In genomic region chr10:72480861-72481260, GRCh38 we compare ENCODE assay signal across 22 cellular contexts.
DNase-seq lines count a peak whose midpoint lies in the region; ATAC-seq, FAIRE-seq and TF ChIP-seq lines count a peak whose summit lies in the region.
"Had no signal": no experiment of that assay in that cellular context is flagged by ENCODE, and none has a peak within 500 bp of the region (broad histone marks: within the 10 kb centered on the region; RNA-seq: fewer than 3 reads in every experiment).

No MANE protein-coding gene starts in this region.

- H3K9me3 ChIP-seq in adrenal gland (replicated peaks in 1 of 3): no peaks in the 10 kb centered on the region
- no peaks in the 10 kb centered on the region for H3K9me3 ChIP-seq in neutrophil
- H3K9me3 ChIP-seq: A549; BLaER1 treated with 17β-estradiol and CSF1 and Interleukin-3, amounts not matched to agents 10 nM and 100 nM; Caco-2 had no signal

- H3K4me1 ChIP-seq in adrenal gland (replicated peaks in 1 of 2) (no peaks in the 10 kb centered on the region), neutrophil (ENCODE audit: control insufficient read depth in 1 of 2, insufficient read depth in 1 of 2, low read depth in 1 of 2, low read length in 1 of 2) (peaks cover 42 to 50% of the 10 kb centered on the region in 2 experiments)
- H3K4me1 ChIP-seq: A549; BLaER1 treated with 17β-estradiol and CSF1 and Interleukin-3, amounts not matched to agents 10 nM and 100 nM; Caco-2 had no signal

- H3K36me3 ChIP-seq in adrenal gland (replicated peaks in 1 of 2) (no peaks in the 10 kb centered on the region), neutrophil (peaks cover 6% of the 10 kb centered on the region)

- no peaks in the 10 kb centered on the region for H3K27me3 ChIP-seq in adrenal gland
- no peaks in the 10 kb centered on the region for H3K27me3 ChIP-seq in neutrophil
- H3K27me3 ChIP-seq: BLaER1 treated with 17β-estradiol and CSF1 and Interleukin-3, amounts not matched to agents 10 nM and 100 nM had no signal

- intact Hi-C loops in adrenal gland (cut with DNase I): no loop called here

- DNase-seq in H54 (ENCODE audit: insufficient read length, low spot score) (no peak), adrenal gland (peak; percentile 29 to 69 (median 41)), left lobe of liver (ENCODE audit: low spot score) (no peak), NCI-H526 treated with DMSO at 0.1 percent for 48 hours (lab: John Stamatoyannopoulos, UW) (no peak), SW480 (ENCODE audit: low spot score) (no peak)
- DNase-seq: AML-193; Caco-2; Calu3; CD4-positive, alpha-beta T cell; CD8-positive, alpha-beta T cell; DMS79 treated with DMSO at 0.1 percent for 48 hours; GF-D8 had no signal

- TF ChIP-seq CTCF in adrenal gland (IDR thresholded peaks at IDR 0.05) (no peak), neutrophil (IDR thresholded peaks at IDR 0.05) (no peak)

- WGBS in adrenal gland, 4 donors: 75 to 89% (median 81%) methylated on average over 2 of the region's 2 CpGs

- H3K4me3 ChIP-seq in adrenal gland (no peak overlapping the region), neutrophil (ENCODE audit: low read depth in 1 of 2, low read length in 1 of 2) (no peak overlapping the region)
- H3K4me3 ChIP-seq: A549; BLaER1 treated with 17β-estradiol and CSF1 and Interleukin-3, amounts not matched to agents 10 nM and 100 nM had no signal

- peak; percentile 49 for ATAC-seq in left lobe of liver
- no peak for ATAC-seq in GM18867 (IDR thresholded peaks at IDR 0.05; ENCODE audit: unreplicated experiment)
- ATAC-seq: A549; CD8-positive, alpha-beta T cell had no signal

- FAIRE-seq in H54 (lab: Jason Lieb, UNC): peak; percentile 58
- FAIRE-seq: A549, D721Med, G401.6, GM12891, GM19239 had no signal

- TF ChIP-seq POLR2A in H54 (IDR thresholded peaks at IDR 0.05; ENCODE audit: low read depth, low read length): no peak
- no peak for TF ChIP-seq POLR2A in adrenal gland (IDR thresholded peaks at IDR 0.05)

- H3K27ac ChIP-seq in adrenal gland (no peak overlapping the region), neutrophil (peak overlapping the region; percentile 7)
- H3K27ac ChIP-seq: 22Rv1; A549; BLaER1 treated with 17β-estradiol and CSF1 and Interleukin-3, amounts not matched to agents 10 nM and 100 nM; C4-2B had no signal

Comparison
In these comparisons a context has a peak if more than half of its experiments do, and no peak if none do; other contexts are left out.
1. DNase-seq: peak in adrenal gland (7 of 7); none in H54 (single experiment), left lobe of liver (single experiment), NCI-H526 treated with DMSO at 0.1 percent for 48 hours (single experiment) and SW480 (single experiment).